In the genomic region with DNA sequence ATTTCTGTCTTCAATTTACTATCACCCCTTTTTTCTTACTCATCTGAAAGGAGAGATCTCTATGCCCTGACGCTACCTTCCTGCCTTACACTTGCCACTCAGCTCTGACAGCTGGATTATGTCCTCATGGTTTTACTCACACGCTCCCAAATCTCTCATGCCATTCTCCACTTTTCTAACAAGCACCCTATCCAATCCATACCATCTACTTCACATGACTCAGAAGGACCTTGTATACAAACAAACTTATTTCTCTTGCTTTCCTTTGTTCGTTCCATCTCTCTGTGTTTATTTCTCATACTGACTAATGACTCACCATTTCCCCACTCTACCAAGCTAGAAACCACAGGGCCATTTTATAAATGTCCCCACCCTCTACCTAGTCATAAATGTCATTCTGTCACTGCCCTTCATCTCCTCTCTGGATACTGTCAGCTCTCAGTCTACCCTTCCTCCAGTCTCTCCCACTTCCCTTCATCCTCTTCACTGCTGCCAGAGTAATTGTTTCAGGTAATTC, we compare ENCODE assay signal across 9 cellular contexts.
DNase-seq lines count a peak whose midpoint lies in the region; ATAC-seq and TF ChIP-seq lines count a peak whose summit lies in the region.
"Had no signal": no experiment of that assay in that cellular context is flagged by ENCODE, and none has a peak within 500 bp of the region (broad histone marks: within the 10 kb centered on the region; RNA-seq: fewer than 3 reads in every experiment).

No MANE protein-coding gene starts in this region.

- H3K27me3 ChIP-seq in PC-3 (ENCODE audit: low read length) (no peaks in the 10 kb centered on the region), BE2C (no peaks in the 10 kb centered on the region)

- POLR2A ChIA-PET in PC-3 (lab: Charles Lee; ENCODE audit: unreplicated experiment), result no interaction called here

- TF ChIP-seq CTCF in PC-3 (conservative IDR thresholded peaks at IDR 0.05; ENCODE audit: low read depth, low read length) (no peak), BE2C (IDR thresholded peaks at IDR 0.05; ENCODE audit: low read depth, low read length) (no peak)

- H3K9me3 Mint-ChIP-seq in memory B cell, result no peaks in the 10 kb centered on the region

- peaks cover 32% of the 10 kb centered on the region for H3K4me1 ChIP-seq in PC-3 (ENCODE audit: insufficient read depth, low read length)
- H3K4me1 ChIP-seq in BE2C, result no peaks in the 10 kb centered on the region

- H3K4me1 Mint-ChIP-seq in memory B cell, result peaks cover 8% of the 10 kb centered on the region

- H3K27ac ChIP-seq in PC-3 (ENCODE audit: low read length), result peak overlapping the region; percentile 84
- H3K27ac ChIP-seq: VCaP had no signal

- H3K4me2 ChIP-seq in PC-3 (ENCODE audit: low read length), result peak overlapping the region; percentile 13; the same call in 1 of the 2 replicates

- H3K27ac Mint-ChIP-seq in memory B cell, result peak overlapping the region; percentile 52

- no peaks in the 10 kb centered on the region for H3K9me3 ChIP-seq in PC-3 (ENCODE audit: low read length)
- H3K9me3 ChIP-seq in BE2C, result no peaks in the 10 kb centered on the region

- peaks cover 6% of the 10 kb centered on the region for H3F3A ChIP-seq in PC-3 (ENCODE audit: low read length, unreplicated experiment)

- no peak overlapping the region for H2AFZ ChIP-seq in PC-3 (ENCODE audit: low read length)

- no peaks in the 10 kb centered on the region for H3K79me2 ChIP-seq in PC-3 (ENCODE audit: low read length)

- CTCF ChIA-PET in PC-3 (lab: Charles Lee), result no interaction called here

- H3K36me3 Mint-ChIP-seq in memory B cell, result peaks cover 39% of the 10 kb centered on the region

- DNase-seq in H4 (ENCODE audit: low spot score) (peak; percentile 98), PC-3 (peak; percentile 69), memory B cell (ENCODE audit: low spot score in 2 of 2) (no peak), NCI-H82 treated with DMSO at 0.1 percent for 48 hours (lab: John Stamatoyannopoulos, UW; ENCODE audit: unreplicated experiment) (no peak), 8988T (no peak), BE2C (no peak), NCI-H82 (lab: John Stamatoyannopoulos, UW) (no peak)

- peak; percentile 50 for ATAC-seq in GM18499 (IDR thresholded peaks at IDR 0.05; ENCODE audit: insufficient read depth, unreplicated experiment)
- peak; percentile 87 for ATAC-seq in PC-3
- ATAC-seq in memory B cell (ENCODE audit: low read depth), result no peak

- no peaks in the 10 kb centered on the region for H3K9me2 ChIP-seq in PC-3 (replicated peaks; ENCODE audit: low read length)

- H3K4me3 ChIP-seq in PC-3 (ENCODE audit: low read length) (no peak overlapping the region), BE2C (ENCODE audit: low read depth, low read length) (no peak overlapping the region)

- H3K9ac ChIP-seq in PC-3 (ENCODE audit: low read length), result peak overlapping the region; percentile 35; the same call in 1 of the 2 replicates

- intact Hi-C loops in PC-3 (cut with micrococcal nuclease), result no loop called here

- no TSS peak for BruUV-seq in PC-3 (replicated peaks; lab: Mats Ljungman, UMichigan)

- H4K20me1 ChIP-seq in PC-3 (ENCODE audit: low read length), result no peaks in the 10 kb centered on the region

- H3K36me3 ChIP-seq in PC-3 (ENCODE audit: low read depth, low read length), result peaks cover 82% of the 10 kb centered on the region
- H3K36me3 ChIP-seq in BE2C, result peaks cover 5% of the 10 kb centered on the region

- no peaks in the 10 kb centered on the region for H3K27me3 Mint-ChIP-seq in memory B cell

- no peak overlapping the region for H3K4me3 Mint-ChIP-seq in memory B cell

Comparison
In these comparisons a context has a peak if more than half of its experiments do, and no peak if none do; other contexts are left out.
1. DNase-seq: peak in H4 (single experiment) and PC-3 (single experiment); none in memory B cell (0 of 2), NCI-H82 treated with DMSO at 0.1 percent for 48 hours (single experiment), 8988T (single experiment), BE2C (single experiment) and NCI-H82 (single experiment).